In the genomic region with DNA sequence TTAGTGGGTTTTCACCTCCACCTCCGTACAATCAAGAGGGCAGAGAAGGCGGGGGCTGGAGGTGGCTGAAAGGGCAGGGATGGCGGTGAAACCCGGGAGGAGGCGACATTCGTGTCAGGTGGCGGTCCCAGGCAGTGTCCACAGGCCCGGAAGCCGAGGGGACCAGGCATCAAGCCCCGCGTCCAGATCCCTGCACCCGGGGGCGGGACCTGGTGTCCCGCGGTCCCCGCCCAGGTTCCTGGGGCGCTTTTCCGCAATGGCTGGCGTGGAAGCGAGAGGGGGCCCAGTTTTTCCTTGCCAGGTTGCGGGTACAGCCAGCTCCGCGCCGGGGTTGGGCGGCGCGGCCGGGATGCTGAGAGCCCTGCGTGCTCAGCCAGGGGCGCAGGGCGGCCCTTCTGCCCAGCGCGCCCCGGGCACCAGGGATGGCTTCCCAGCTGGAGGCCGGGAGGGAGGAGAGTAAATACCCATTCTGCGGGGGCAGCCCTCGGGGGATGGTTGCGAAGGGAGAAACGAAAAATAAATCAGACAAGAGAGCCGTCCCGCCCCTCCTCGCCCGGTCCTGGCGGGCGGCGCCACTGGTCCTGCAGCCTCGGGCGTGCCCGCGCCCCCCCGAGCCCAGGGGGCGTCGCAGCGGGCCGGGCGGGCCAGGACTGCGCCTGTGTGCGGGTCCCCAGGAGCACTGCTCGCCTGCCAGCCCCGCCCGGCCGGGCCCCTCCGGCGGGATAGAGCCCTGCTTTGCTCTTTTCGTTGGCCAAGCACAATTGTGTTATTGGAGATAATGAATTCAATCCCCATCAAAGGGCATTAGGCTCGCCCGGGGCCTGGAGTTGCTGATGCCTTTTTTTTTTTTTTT, we compare ENCODE assay signal across 8 cellular contexts. TPM values are rescaled to one million over a fixed set of nuclear protein-coding genes. Genes with fewer than 3 reads are reported as not detected.
DNase-seq lines count a peak whose midpoint lies in the region; ATAC-seq and TF ChIP-seq lines count a peak whose summit lies in the region.

No MANE protein-coding gene starts in this region.

- H3K4me1 ChIP-seq in breast epithelium = peaks cover 0 to 8% of the 10 kb centered on the region in 2 donors
- no peaks in the 10 kb centered on the region for H3K4me1 ChIP-seq in urinary bladder (ENCODE audit: insufficient read depth)

- no peak overlapping the region for H3K27ac Mint-ChIP-seq in MCF 10A (ENCODE audit: low read depth, unreplicated experiment)

- H3K27me3 ChIP-seq in breast epithelium = peaks cover 4 to 58% of the 10 kb centered on the region in 2 donors

- H3K36me3 ChIP-seq in breast epithelium (no peaks in the 10 kb centered on the region), urinary bladder (ENCODE audit: insufficient read depth) (no peaks in the 10 kb centered on the region)

- POLR2A ChIA-PET in MCF 10A (lab: Yijun Ruan, JAX) = no interaction called here

- CTCF ChIA-PET in MCF 10A (lab: Yijun Ruan, JAX) = no interaction called here

- H3K4me3 Mint-ChIP-seq in MCF 10A (ENCODE audit: unreplicated experiment) = no peak overlapping the region

- 4% methylated on average over 67 of the region's 67 CpGs for WGBS in urinary bladder

- no peaks in the 10 kb centered on the region for H3K9me3 ChIP-seq in breast epithelium

- intact Hi-C loops in breast epithelium (cut with DNase I; ENCODE audit: low total_unique reads) = no loop called here
- intact Hi-C loops in MCF 10A (cut with micrococcal nuclease) = no loop called here
- intact Hi-C loops in left colon (cut with DNase I, micrococcal nuclease) = no loop called here

- DNase-seq in breast epithelium (ENCODE audit: low spot score in 2 of 2) (peak in 1 of 2 donors; percentile 66), MCF 10A (ENCODE audit: unreplicated experiment) (no peak), RKO (ENCODE audit: low spot score) (peak; percentile 31), left colon (peak; percentile 46 to 66), T-helper 1 cell (no peak)
- no peak for DNase-seq in activated T-cell treated with anti-CD3 and anti-CD28 coated beads, Interleukin-2, amount 50 U/mL, for 1 hour

- H3K4me3 ChIP-seq in breast epithelium (peak overlapping the region in 2 of 3 donors; percentile 35 to 61), urinary bladder (ENCODE audit: low read depth, low read length) (peak overlapping the region; percentile 13)

- peaks cover 15% of the 10 kb centered on the region for H3K4me1 Mint-ChIP-seq in MCF 10A (ENCODE audit: insufficient read depth, unreplicated experiment)

- peak overlapping the region; percentile 69 to 88 for H3K27ac ChIP-seq in breast epithelium
- peak overlapping the region; percentile 84 for H3K27ac ChIP-seq in urinary bladder (ENCODE audit: low read depth)

- TF ChIP-seq CTCF in breast epithelium (IDR thresholded peaks at IDR 0.05) = no peak
- TF ChIP-seq CTCF in MCF 10A (IDR thresholded peaks at IDR 0.05; ENCODE audit: unreplicated experiment) = no peak

- H3K27me3 Mint-ChIP-seq in MCF 10A (ENCODE audit: insufficient read depth, unreplicated experiment) = no peaks in the 10 kb centered on the region

- H3K9me3 Mint-ChIP-seq in MCF 10A (ENCODE audit: unreplicated experiment) = no peaks in the 10 kb centered on the region

- BruUV-seq in MCF 10A (replicated peaks; lab: Mats Ljungman, UMichigan) = no TSS peak

- no peaks in the 10 kb centered on the region for H3K36me3 Mint-ChIP-seq in MCF 10A (ENCODE audit: insufficient read depth, unreplicated experiment)

- no peak for TF ChIP-seq POLR2A in breast epithelium (IDR thresholded peaks at IDR 0.05)

- ATAC-seq in left colon (peak; percentile 51), GM21717 (IDR thresholded peaks at IDR 0.05; ENCODE audit: unreplicated experiment) (no peak)

RNA-seq across cellular contexts. Expression of a gene that starts 11.5 kb away (rescaled TPM):
- total RNA-seq in breast epithelium (10 to 100 TPM in 2 of 3 donors, under 1 TPM in 1; 0.32 to 80.6 (median 74.4) TPM), MCF 10A (2022) (8.6 and 11.2 TPM in 2 replicates), left colon (10 to 100 TPM; 58.4 to 72.0 TPM), urinary bladder (14.1 TPM)
- 8.8 TPM for polyA plus RNA-seq in urinary bladder

RNA-seq across cellular contexts. Expression of a gene that starts 11.8 kb away (rescaled TPM):
- total RNA-seq in breast epithelium (10 to 100 TPM in 2 of 3 donors, not detected in 1; 74.7 to 78.6 TPM), MCF 10A (2022) (0.96 and 0.98 TPM in 2 replicates), left colon (1 to 10 TPM; 5.5 to 6.7 TPM), urinary bladder (7.1 TPM)
- polyA plus RNA-seq in urinary bladder = 0.34 TPM

Comparison
In these comparisons a context has a peak if more than half of its experiments do, and no peak if none do; other contexts are left out.
1. DNase-seq: peak in RKO (single experiment) and left colon (2 of 2); none in MCF 10A (single experiment), T-helper 1 cell (0 of 5) and activated T-cell treated with anti-CD3 and anti-CD28 coated beads, Interleukin-2, amount 50 U/mL, for 1 hour (single experiment).